Comparison of ENCODE assay signal across 19 cellular contexts in genomic region chr1:224554056-224554455, GRCh38.
"Had no signal": no experiment of that assay in that cellular context is flagged by ENCODE, and none has a peak within 500 bp of the region (broad histone marks: within the 10 kb centered on the region; RNA-seq: fewer than 3 reads in every experiment).

No MANE protein-coding gene starts in this region.

- H3K9me3 Mint-ChIP-seq: naive thymus-derived CD4-positive, alpha-beta T cell; nephron progenitor cell; stimulated activated naive B cell treated with anti-CD40 and anti-IgM and Interleukin-4, amounts not matched to agents 10 μg/mL and 1 μg/mL and 100 μg/mL, for 72 hours; stimulated activated naive CD8-positive, alpha-beta T cell treated with anti-CD3 and anti-CD28 coated beads, Interleukin-15, amount 100 ng/mL, for 72 hours had no signal

- H3K27me3 Mint-ChIP-seq: stimulated activated naive B cell treated with anti-CD40 and anti-IgM and Interleukin-4, amounts not matched to agents 10 μg/mL and 1 μg/mL and 100 μg/mL, for 72 hours; stimulated activated naive CD8-positive, alpha-beta T cell treated with anti-CD3 and anti-CD28 coated beads, Interleukin-15, amount 100 ng/mL, for 72 hours had no signal

- ATAC-seq: heart right ventricle; naive thymus-derived CD4-positive, alpha-beta T cell; right lobe of liver; stimulated activated naive B cell treated with anti-CD40 and anti-IgM and Interleukin-4, amounts not matched to agents 10 μg/mL and 1 μg/mL and 100 μg/mL, for 72 hours had no signal

- DNase-seq: colonic mucosa; dermis blood vessel endothelial cell; heart right ventricle; islet precursor cell; left ventricle myocardium inferior; mesenchymal stem cell; naive thymus-derived CD4-positive, alpha-beta T cell; nephron progenitor cell; right lobe of liver; spleen; stimulated activated CD4-positive, alpha-beta T cell treated with anti-CD3 and anti-CD28 coated beads, Interleukin-15, amount 100 ng/mL, for 24 hours; stimulated activated CD4-positive, alpha-beta T cell treated with anti-CD3 and anti-CD28 coated beads, Interleukin-1b, Interleukin-23, amount 100 ng/mL, for 48 hours; stimulated activated CD4-positive, alpha-beta T cell treated with anti-CD3 and anti-CD28 coated beads, Interleukin-4, amount 100 ng/mL, for 4 hours; stimulated activated naive B cell treated with anti-CD40 and anti-IgM and Interleukin-4, amounts not matched to agents 10 μg/mL and 1 μg/mL and 100 μg/mL, for 72 hours; stimulated activated naive CD8-positive, alpha-beta T cell treated with anti-CD3 and anti-CD28 coated beads, Interleukin-15, amount 100 ng/mL, for 72 hours; testis had no signal

- H3K27ac ChIP-seq: colonic mucosa, heart right ventricle, left ventricle myocardium inferior, parathyroid adenoma, prostate gland, right lobe of liver, spleen, testis, tibial nerve had no signal

- H3K36me3 Mint-ChIP-seq: naive thymus-derived CD4-positive, alpha-beta T cell; stimulated activated naive B cell treated with anti-CD40 and anti-IgM and Interleukin-4, amounts not matched to agents 10 μg/mL and 1 μg/mL and 100 μg/mL, for 72 hours had no signal

- H3K4me3 Mint-ChIP-seq: naive thymus-derived CD4-positive, alpha-beta T cell; nephron progenitor cell; stimulated activated naive B cell treated with anti-CD40 and anti-IgM and Interleukin-4, amounts not matched to agents 10 μg/mL and 1 μg/mL and 100 μg/mL, for 72 hours; stimulated activated naive CD8-positive, alpha-beta T cell treated with anti-CD3 and anti-CD28 coated beads, Interleukin-15, amount 100 ng/mL, for 72 hours had no signal

- H3K27ac Mint-ChIP-seq: naive thymus-derived CD4-positive, alpha-beta T cell; nephron progenitor cell; stimulated activated naive B cell treated with anti-CD40 and anti-IgM and Interleukin-4, amounts not matched to agents 10 μg/mL and 1 μg/mL and 100 μg/mL, for 72 hours had no signal

- H3K4me1 Mint-ChIP-seq: naive thymus-derived CD4-positive, alpha-beta T cell; stimulated activated naive B cell treated with anti-CD40 and anti-IgM and Interleukin-4, amounts not matched to agents 10 μg/mL and 1 μg/mL and 100 μg/mL, for 72 hours; stimulated activated naive CD8-positive, alpha-beta T cell treated with anti-CD3 and anti-CD28 coated beads, Interleukin-15, amount 100 ng/mL, for 72 hours had no signal
